In the genomic region with DNA sequence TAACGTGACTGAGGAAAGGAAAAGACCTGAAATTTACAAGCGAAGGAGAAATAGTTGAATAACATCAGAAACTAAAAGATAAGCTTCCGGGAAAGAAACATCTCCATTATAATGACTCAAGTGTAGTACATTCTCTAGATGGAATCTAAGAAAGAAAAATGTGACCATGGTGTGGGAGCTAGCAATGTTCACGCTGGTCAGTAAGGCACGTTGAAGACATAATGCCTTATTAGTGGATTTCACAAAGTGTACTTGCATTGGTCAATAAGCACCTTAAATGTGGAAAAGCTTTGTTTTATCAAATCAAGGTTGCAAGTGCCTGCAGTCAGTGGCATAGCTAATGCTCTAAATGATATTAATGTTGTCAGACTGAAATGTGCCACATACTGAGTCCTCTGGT, we compare ENCODE assay signal across 9 cellular contexts. TPM values are rescaled to one million over a fixed set of nuclear protein-coding genes. Genes with fewer than 3 reads are reported as not detected.
DNase-seq lines count a peak whose midpoint lies in the region; ATAC-seq and TF ChIP-seq lines count a peak whose summit lies in the region.
"Had no signal": no experiment of that assay in that cellular context is flagged by ENCODE, and none has a peak within 500 bp of the region (broad histone marks: within the 10 kb centered on the region; RNA-seq: fewer than 3 reads in every experiment).

No MANE protein-coding gene starts in this region.

- H3K4me1 ChIP-seq in heart right ventricle (peaks cover 0 to 40% (median 20%) of the 10 kb centered on the region in 9 donors), uterus (no peaks in the 10 kb centered on the region)

- H3K27ac ChIP-seq in heart right ventricle (peak overlapping the region in 4 of 10 donors; percentile 63 to 91 (median 80)), uterus (peak overlapping the region; percentile 92 to 93)

- intact Hi-C loops in heart right ventricle (cut with DNase I) (loop anchor here (1.0 to 10.0 kb wide), 16 partner anchors 71 to 1102 kb away; no protein-coding TSS in a partner anchor), left cardiac atrium (cut with DNase I) (loop anchor here in 1 of 2 donors (5.0 to 10.0 kb wide), 2 partner anchors 141 to 422 kb away; no protein-coding TSS in a partner anchor), uterus (cut with DNase I; ENCODE audit: low total_unique reads) (no loop called here)

- H3K36me3 ChIP-seq in heart right ventricle (no peaks in the 10 kb centered on the region), uterus (no peaks in the 10 kb centered on the region)

- H3K27me3 Mint-ChIP-seq in central memory CD8-positive, alpha-beta T cell: peaks cover 64% of the 10 kb centered on the region
- H3K27me3 Mint-ChIP-seq in mesothelial cell of epicardium (ENCODE audit: low read depth): peaks cover 41% of the 10 kb centered on the region

- 2 to 3% methylated on average over 5 of the region's 5 CpGs for WGBS in heart right ventricle, 2 donors

- H3K36me3 Mint-ChIP-seq in central memory CD8-positive, alpha-beta T cell (ENCODE audit: insufficient read depth): peaks cover 2% of the 10 kb centered on the region
- H3K36me3 Mint-ChIP-seq in mesothelial cell of epicardium: no peaks in the 10 kb centered on the region

- peak overlapping the region in 9 of 10 donors; percentile 49 to 87 (median 71) for H3K4me3 ChIP-seq in heart right ventricle
- peak overlapping the region; percentile 63 to 68 for H3K4me3 ChIP-seq in uterus

- no peaks in the 10 kb centered on the region for H3K9me3 ChIP-seq in heart right ventricle
- no peaks in the 10 kb centered on the region for H3K9me3 ChIP-seq in uterus

- peaks cover 8% of the 10 kb centered on the region for H3K4me1 Mint-ChIP-seq in central memory CD8-positive, alpha-beta T cell
- H3K4me1 Mint-ChIP-seq in mesothelial cell of epicardium: peaks cover 33% of the 10 kb centered on the region

- H3K27me3 ChIP-seq in heart right ventricle: peaks cover 0 to 53% (median 0%) of the 10 kb centered on the region in 7 donors
- no peaks in the 10 kb centered on the region for H3K27me3 ChIP-seq in uterus

- H3K9me3 Mint-ChIP-seq in central memory CD8-positive, alpha-beta T cell: peaks cover 4% of the 10 kb centered on the region
- H3K9me3 Mint-ChIP-seq in mesothelial cell of epicardium: no peaks in the 10 kb centered on the region

- H3K27ac Mint-ChIP-seq in central memory CD8-positive, alpha-beta T cell (ENCODE audit: low read depth): no peak overlapping the region
- peak overlapping the region; percentile 85 for H3K27ac Mint-ChIP-seq in mesothelial cell of epicardium

- no peak for TF ChIP-seq POLR2A in uterus (IDR thresholded peaks at IDR 0.05)

- H3K4me3 Mint-ChIP-seq in central memory CD8-positive, alpha-beta T cell: peak overlapping the region; percentile 46
- peak overlapping the region; percentile 84 for H3K4me3 Mint-ChIP-seq in mesothelial cell of epicardium

- ATAC-seq in heart right ventricle (no peak), left cardiac atrium (no peak), GM18909 (IDR thresholded peaks at IDR 0.05; ENCODE audit: poor library complexity, unreplicated experiment) (no peak)
- ATAC-seq in central memory CD8-positive, alpha-beta T cell (replicated peaks; ENCODE audit: extremely low read depth, poor library complexity, severe bottlenecking): no peak

- no peak for DNase-seq in heart right ventricle
- no peak for DNase-seq in left cardiac atrium
- DNase-seq in central memory CD8-positive, alpha-beta T cell (ENCODE audit: low spot score in 2 of 2): no peak
- no peak for DNase-seq in mesothelial cell of epicardium (ENCODE audit: low spot score in 2 of 2, unreplicated experiment in 2 of 2)
- no peak for DNase-seq in uterus
- no peak for DNase-seq in Kasumi-1 (lab: John Stamatoyannopoulos, UW)
- DNase-seq in ecto neural progenitor cell (ENCODE audit: low spot score): no peak
- DNase-seq: NK-92 treated with Interleukin-12 subunit alpha and Interleukin-12 subunit beta, amount 100 ng/mL, for 24 hours had no signal

- TF ChIP-seq CTCF in heart right ventricle (IDR thresholded peaks at IDR 0.05) (no peak), mesothelial cell of epicardium (IDR thresholded peaks at IDR 0.05; ENCODE audit: unreplicated experiment) (no peak), uterus (IDR thresholded peaks at IDR 0.05) (no peak)

RNA-seq across cellular contexts. Expression of a gene that starts 2.8 kb away (rescaled TPM):
- 100 to 1,000 TPM; 118 to 184 (median 148) TPM for total RNA-seq in heart right ventricle
- 10 to 100 TPM; 33.7 to 34.3 TPM for polyA plus RNA-seq in heart right ventricle
- total RNA-seq in left cardiac atrium: 100 to 1,000 TPM in 1 of 2 donors, 10 to 100 TPM in 1; 66.5 to 103 TPM
- 29.8 to 35.7 TPM (median 32.3 TPM) in 3 replicates for total RNA-seq in mesothelial cell of epicardium
- 10 to 100 TPM; 18.7 to 82.1 (median 39.2) TPM for total RNA-seq in uterus
